Comparison of ENCODE assay signal across 14 cellular contexts in the genomic region with DNA sequence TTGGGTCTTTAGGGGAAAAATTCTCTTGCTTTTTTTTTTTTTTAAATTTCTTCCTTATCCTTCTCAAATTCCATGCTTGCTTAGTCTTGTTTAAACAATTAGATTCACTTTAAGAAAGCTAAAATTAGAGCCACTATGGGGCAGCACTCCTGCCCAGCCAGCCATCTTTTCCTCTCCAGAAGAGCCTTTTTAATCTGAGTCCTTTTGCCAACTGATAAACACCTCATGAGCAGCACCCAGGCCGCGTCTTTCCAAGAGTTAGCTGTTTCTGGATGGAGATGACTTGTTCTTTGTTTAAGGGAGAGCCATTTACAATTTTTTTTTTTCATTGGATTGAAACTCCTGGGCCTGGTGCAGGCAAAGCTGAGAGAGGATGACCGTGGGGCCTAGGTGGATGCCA. TPM values are rescaled to one million over a fixed set of nuclear protein-coding genes. Genes with fewer than 3 reads are reported as not detected.
DNase-seq lines count a peak whose midpoint lies in the region; ATAC-seq and TF ChIP-seq lines count a peak whose summit lies in the region.
"Had no signal": no experiment of that assay in that cellular context is flagged by ENCODE, and none has a peak within 500 bp of the region (broad histone marks: within the 10 kb centered on the region; RNA-seq: fewer than 3 reads in every experiment).

No MANE protein-coding gene starts in this region.

- peak; percentile 40 for DNase-seq in Right ventricle myocardium superior
- no peak for DNase-seq in cardiac septum (ENCODE audit: low spot score)
- no peak for DNase-seq in brain microvascular endothelial cell
- DNase-seq in left ventricle myocardium inferior: peak; percentile 26
- no peak for DNase-seq in activated effector memory CD4-positive, alpha-beta T cell treated with Interleukin-2 at 50 U/mL for 16 hours
- DNase-seq in iPS-NIHi7 (ENCODE audit: extremely low spot score): no peak
- no peak for DNase-seq in activated CD8-positive, alpha-beta memory T cell treated with anti-CD3 and anti-CD28 coated beads, Interleukin-2, amount 50 U/mL, for 48 hours
- no peak for DNase-seq in sciatic nerve (ENCODE audit: low spot score)
- DNase-seq: activated CD4-positive, CD25-positive, alpha-beta regulatory T cell; activated CD8-positive, alpha-beta memory T cell treated with anti-CD3 and anti-CD28 coated beads, Interleukin-2, amount 50 U/mL, for 4 hours; activated naive CD8-positive, alpha-beta T cell treated with anti-CD3 and anti-CD28 coated beads, Interleukin-2, amount 10 ng/mL, durations not matched to agents 7 days and 5 days; BE2C; cortex of kidney; stimulated activated CD4-positive, alpha-beta T cell treated with anti-CD3 and anti-CD28 coated beads, Interleukin-15, amount 100 ng/mL, for 24 hours had no signal

- H3K27ac ChIP-seq in brain microvascular endothelial cell (no peak overlapping the region), left ventricle myocardium inferior (replicated peaks) (peak overlapping the region; percentile 45)

- intact Hi-C loops in Right ventricle myocardium superior (cut with DNase I) (loop anchor here (10.0 kb wide), 1 partner anchor 122 kb away; no protein-coding TSS in a partner anchor), cardiac septum (cut with DNase I) (loop anchor here (5.0 kb wide), 2 partner anchors 40 to 200 kb away; no protein-coding TSS in a partner anchor), left ventricle myocardium inferior (cut with micrococcal nuclease) (loop anchor here (5.0 to 10.0 kb wide), 2 partner anchors 132 to 320 kb away; no protein-coding TSS in a partner anchor), sciatic nerve (cut with DNase I) (no loop called here)

- peaks cover 34% of the 10 kb centered on the region for H3K4me1 ChIP-seq in left ventricle myocardium inferior
- H3K4me1 ChIP-seq: BE2C had no signal

- in situ Hi-C loops in brain microvascular endothelial cell (cut with HindIII; ENCODE audit: low pct_ligation_motif_present, low sequenced_read_pairs): no loop called here

- H3K36me3 ChIP-seq in brain microvascular endothelial cell (replicated peaks) (no peaks in the 10 kb centered on the region), left ventricle myocardium inferior (no peaks in the 10 kb centered on the region)
- H3K36me3 ChIP-seq: BE2C had no signal

- no peaks in the 10 kb centered on the region for H3K9me3 ChIP-seq in left ventricle myocardium inferior (replicated peaks)
- H3K9me3 ChIP-seq: BE2C had no signal

- H3K27me3 ChIP-seq in brain microvascular endothelial cell (replicated peaks): no peaks in the 10 kb centered on the region
- H3K27me3 ChIP-seq in left ventricle myocardium inferior (ENCODE audit: low read depth): peaks cover 2% of the 10 kb centered on the region
- H3K27me3 ChIP-seq: BE2C had no signal

- ATAC-seq in Right ventricle myocardium superior (ENCODE audit: poor library complexity) (peak; percentile 62), sciatic nerve (no peak)

- TF ChIP-seq CTCF in brain microvascular endothelial cell (IDR thresholded peaks at IDR 0.05; ENCODE audit: low read depth, low read length, missing control alignments) (peak; percentile 50), left ventricle myocardium inferior (IDR thresholded peaks at IDR 0.05; ENCODE audit: borderline replicate concordance) (peak; percentile 50)

- H3K4me3 ChIP-seq in brain microvascular endothelial cell (ENCODE audit: low read depth, low read length) (no peak overlapping the region), left ventricle myocardium inferior (no peak overlapping the region)

RNA-seq across cellular contexts. Expression of a gene that starts 53.3 kb away (rescaled TPM):
- total RNA-seq in Right ventricle myocardium superior (12.2 TPM), cardiac septum (3.3 TPM), left ventricle myocardium inferior (5.3 TPM), sciatic nerve (2.9 TPM)

Comparison
In these comparisons a context has a peak if more than half of its experiments do, and no peak if none do; other contexts are left out.
1. DNase-seq: peak in Right ventricle myocardium superior (single experiment) and left ventricle myocardium inferior (single experiment); none in cardiac septum (single experiment), brain microvascular endothelial cell (single experiment), activated effector memory CD4-positive, alpha-beta T cell treated with Interleukin-2 at 50 U/mL for 16 hours (single experiment), iPS-NIHi7 (single experiment), activated CD8-positive, alpha-beta memory T cell treated with anti-CD3 and anti-CD28 coated beads, Interleukin-2, amount 50 U/mL, for 48 hours (single experiment) and sciatic nerve (single experiment).